Comparison of ENCODE assay signal across 9 cellular contexts in the genomic region with DNA sequence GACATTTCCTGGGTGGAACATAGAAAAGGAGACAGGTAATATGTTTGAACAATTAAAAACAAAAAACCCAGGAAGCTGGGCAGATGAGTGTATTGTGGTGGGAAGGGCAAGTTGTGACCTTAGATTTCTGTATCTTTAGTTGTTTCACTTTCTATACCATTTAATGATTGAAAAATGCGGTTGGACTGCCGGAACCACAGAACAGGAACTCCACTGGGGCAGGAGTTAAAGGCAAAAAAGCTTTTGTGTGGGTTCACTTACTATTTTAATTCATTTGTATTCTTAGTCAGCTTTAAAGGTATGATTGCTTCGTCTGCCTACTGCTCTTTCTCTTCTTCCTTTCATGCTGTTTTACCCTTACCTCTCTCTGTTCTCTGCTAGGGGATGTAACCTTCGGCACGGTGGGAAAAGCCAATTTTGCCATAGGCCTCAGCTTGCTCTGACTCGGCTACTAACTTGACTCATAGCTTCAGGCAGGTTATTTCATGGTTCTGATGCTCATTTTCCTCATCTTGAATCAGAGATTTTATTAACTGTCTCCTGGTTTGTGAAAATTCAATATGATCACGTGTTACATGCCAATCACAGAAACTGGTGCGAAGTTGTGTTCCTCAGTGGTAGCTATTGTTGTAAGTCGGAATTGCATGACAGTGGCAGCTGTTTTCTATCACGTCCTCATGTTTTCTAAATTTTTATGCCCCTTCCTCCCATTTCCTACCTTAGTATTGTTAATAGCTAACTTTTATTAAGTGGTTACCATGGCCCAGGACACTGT.
A peak's percentile ranks its signal among the peaks of the same experiment; 100 is the strongest.
DNase-seq lines count a peak whose midpoint lies in the region; ATAC-seq and TF ChIP-seq lines count a peak whose summit lies in the region.
"Had no signal": no experiment of that assay in that cellular context is flagged by ENCODE, and none has a peak within 500 bp of the region (broad histone marks: within the 10 kb centered on the region; RNA-seq: fewer than 3 reads in every experiment).

No MANE protein-coding gene starts in this region.

- peaks cover 52% of the 10 kb centered on the region for H3K4me1 Mint-ChIP-seq in activated naive CD4-positive, alpha-beta T cell treated with anti-CD3 and anti-CD28 coated beads, Interleukin-2, amount 10 ng/mL, durations not matched to agents 7 days and 5 days

- ATAC-seq in GM18502 (IDR thresholded peaks at IDR 0.05; ENCODE audit: poor library complexity, unreplicated experiment) = peak; percentile 76
- peak; percentile 47 for ATAC-seq in HG02588 (IDR thresholded peaks at IDR 0.05; ENCODE audit: unreplicated experiment)
- ATAC-seq: K562 had no signal

- peaks cover 7% of the 10 kb centered on the region for H3K36me3 Mint-ChIP-seq in activated naive CD4-positive, alpha-beta T cell treated with anti-CD3 and anti-CD28 coated beads, Interleukin-2, amount 10 ng/mL, durations not matched to agents 7 days and 5 days

- no peak for TF ChIP-seq CTCF in NB4 (IDR thresholded peaks at IDR 0.05; ENCODE audit: low read depth, low read length)

- H3K27me3 Mint-ChIP-seq in activated naive CD4-positive, alpha-beta T cell treated with anti-CD3 and anti-CD28 coated beads, Interleukin-2, amount 10 ng/mL, durations not matched to agents 7 days and 5 days = peaks cover 12% of the 10 kb centered on the region

- peak; percentile 59 for DNase-seq in NB4 (ENCODE audit: low read depth)
- peak; percentile 76 for DNase-seq in activated naive CD4-positive, alpha-beta T cell treated with anti-CD3 and anti-CD28 coated beads, Interleukin-2, amount 10 ng/mL, durations not matched to agents 7 days and 5 days
- peak; percentile 65 for DNase-seq in stimulated activated CD4-positive, alpha-beta T cell treated with anti-CD3 and anti-CD28 coated beads, Interleukin-15, amount 100 ng/mL, for 24 hours
- no peak for DNase-seq in NCI-H446 (lab: John Stamatoyannopoulos, UW)
- no peak for DNase-seq in SKM-1 (lab: John Stamatoyannopoulos, UW; ENCODE audit: unreplicated experiment)
- DNase-seq in SHP77 treated with DMSO at 0.1 percent for 48 hours (lab: John Stamatoyannopoulos, UW) = no peak

- H3K9me3 Mint-ChIP-seq in activated naive CD4-positive, alpha-beta T cell treated with anti-CD3 and anti-CD28 coated beads, Interleukin-2, amount 10 ng/mL, durations not matched to agents 7 days and 5 days = no peaks in the 10 kb centered on the region

- peak overlapping the region; percentile 88 for H3K4me3 Mint-ChIP-seq in activated naive CD4-positive, alpha-beta T cell treated with anti-CD3 and anti-CD28 coated beads, Interleukin-2, amount 10 ng/mL, durations not matched to agents 7 days and 5 days

- peak overlapping the region; percentile 84 for H3K4me3 ChIP-seq in NB4 (ENCODE audit: low read depth, low read length)
- H3K4me3 ChIP-seq: K562 had no signal

- H3K27ac Mint-ChIP-seq in activated naive CD4-positive, alpha-beta T cell treated with anti-CD3 and anti-CD28 coated beads, Interleukin-2, amount 10 ng/mL, durations not matched to agents 7 days and 5 days = peak overlapping the region; percentile 89

- TF ChIP-seq POLR2A in NB4 (IDR thresholded peaks at IDR 0.05; ENCODE audit: extremely low read depth, insufficient read length) = no peak

- CTCF ChIA-PET in activated naive CD4-positive, alpha-beta T cell treated with anti-CD3 and anti-CD28 coated beads, Interleukin-2, amount 10 ng/mL, durations not matched to agents 7 days and 5 days (lab: Charles Lee) = interaction anchor here (0.7 to 7.1 kb wide), 10 partner anchors 11 to 94 kb away, joined by 3 to 63 read pairs (median 4); no protein-coding TSS in a partner anchor

Comparison
In these comparisons a context has a peak if more than half of its experiments do, and no peak if none do; other contexts are left out.
1. DNase-seq: peak in NB4 (single experiment), activated naive CD4-positive, alpha-beta T cell treated with anti-CD3 and anti-CD28 coated beads, Interleukin-2, amount 10 ng/mL, durations not matched to agents 7 days and 5 days (single experiment) and stimulated activated CD4-positive, alpha-beta T cell treated with anti-CD3 and anti-CD28 coated beads, Interleukin-15, amount 100 ng/mL, for 24 hours (single experiment); none in NCI-H446 (0 of 2), SKM-1 (single experiment) and SHP77 treated with DMSO at 0.1 percent for 48 hours (single experiment).